In the genomic region with DNA sequence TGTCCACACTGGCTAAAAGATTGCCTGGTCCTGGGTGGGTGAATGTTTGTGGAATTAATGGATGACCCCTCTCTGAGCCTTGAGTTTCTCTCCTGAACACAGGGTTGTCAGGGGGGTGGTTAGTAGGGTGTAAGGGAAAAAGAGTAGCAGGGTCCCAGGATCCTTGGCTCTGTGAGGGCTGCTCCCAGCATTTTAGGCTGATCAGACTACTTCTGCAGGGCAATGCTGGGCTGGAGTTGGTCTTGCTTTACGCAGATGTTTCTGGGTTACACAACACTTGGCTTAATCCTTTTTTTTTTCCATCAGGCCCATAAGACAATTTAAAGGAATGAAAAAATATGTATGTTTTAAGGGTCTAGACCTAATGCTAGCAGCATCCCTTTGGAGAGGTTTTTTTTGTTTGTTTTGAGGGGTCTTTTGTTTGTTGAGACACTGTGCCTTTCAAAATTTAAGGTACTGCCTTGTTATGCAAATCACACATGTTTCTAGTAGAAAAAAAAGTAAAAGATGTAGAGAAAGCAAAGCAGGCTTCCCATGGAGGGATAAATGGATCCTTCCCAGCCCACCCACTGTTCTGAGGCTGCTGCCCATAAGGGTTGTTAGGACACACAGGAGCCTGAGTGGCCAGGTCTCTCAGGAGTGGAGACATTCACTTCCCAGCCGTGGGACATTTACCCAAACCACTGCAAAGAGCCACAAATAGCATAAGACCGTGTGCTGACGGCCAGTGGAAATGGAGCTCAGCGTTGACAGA, we compare ENCODE assay signal across 24 cellular contexts.
"Had no signal": no experiment of that assay in that cellular context is flagged by ENCODE, and none has a peak within 500 bp of the region (broad histone marks: within the 10 kb centered on the region; RNA-seq: fewer than 3 reads in every experiment).

No MANE protein-coding gene starts in this region.

- ATAC-seq: natural killer cell treated with Interleukin-12 subunit alpha and Interleukin-12 subunit beta and Interleukin-15 and Interleukin-18, amount 100 ng/mL, for 72 hours; right lobe of liver; stimulated activated memory B cell treated with anti-CD40 and anti-IgM and Interleukin-4, amounts not matched to agents 10 μg/mL and 1 μg/mL and 100 μg/mL, for 72 hours; stimulated activated naive CD8-positive, alpha-beta T cell treated with anti-CD3 and anti-CD28 coated beads, Interleukin-15, amount 100 ng/mL, for 72 hours had no signal

- H3K4me1 ChIP-seq: left ventricle myocardium inferior, right atrium auricular region, right lobe of liver, uterus had no signal

- H3K4me1 Mint-ChIP-seq: mesothelial cell of epicardium; naive B cell; stimulated activated naive CD8-positive, alpha-beta T cell treated with anti-CD3 and anti-CD28 coated beads, Interleukin-15, amount 100 ng/mL, for 72 hours had no signal

- H3K36me3 Mint-ChIP-seq: mesothelial cell of epicardium; naive B cell; natural killer cell treated with Interleukin-12 subunit alpha and Interleukin-12 subunit beta and Interleukin-15 and Interleukin-18, amount 100 ng/mL, for 72 hours; stimulated activated memory B cell treated with anti-CD40 and anti-IgM and Interleukin-4, amounts not matched to agents 10 μg/mL and 1 μg/mL and 100 μg/mL, for 72 hours; type B pancreatic cell had no signal

- DNase-seq: hippocampal formation; islet precursor cell; left ventricle myocardium inferior; mesendoderm; naive B cell; ovary; right lobe of liver; stimulated activated CD4-positive, alpha-beta T cell treated with anti-CD3 and anti-CD28 coated beads, Interleukin-1b, Interleukin-23, amount 100 ng/mL, for 48 hours; stimulated activated CD4-positive, alpha-beta T cell treated with anti-CD3 and anti-CD28 coated beads, Interleukin-2, amount 100 ng/mL, for 48 hours; stimulated activated CD4-positive, alpha-beta T cell treated with anti-CD3 and anti-CD28 coated beads, Interleukin-4, amount 100 ng/mL, for 4 hours; stimulated activated CD8-positive, alpha-beta memory T cell treated with anti-CD3 and anti-CD28 coated beads, Interleukin-4, amount 100 ng/mL, for 48 hours; stimulated activated naive CD4-positive, alpha-beta T cell treated with Interleukin-2 at 50 U/mL for 16 hours; stimulated activated naive CD8-positive, alpha-beta T cell treated with anti-CD3 and anti-CD28 coated beads, Interleukin-15, amount 100 ng/mL, for 72 hours; substantia nigra; uterus had no signal

- H3K9me3 ChIP-seq: left ventricle myocardium inferior, ovary, right atrium auricular region, right lobe of liver, uterus had no signal

- H3K36me3 ChIP-seq: left ventricle myocardium inferior, ovary, right atrium auricular region, right lobe of liver, tibial nerve, uterus had no signal

- H3K27me3 ChIP-seq: ovary, right atrium auricular region, right lobe of liver, tibial nerve, uterus had no signal

- H3K4me3 Mint-ChIP-seq: mesothelial cell of epicardium; naive B cell; natural killer cell treated with Interleukin-12 subunit alpha and Interleukin-12 subunit beta and Interleukin-15 and Interleukin-18, amount 100 ng/mL, for 72 hours; stimulated activated memory B cell treated with anti-CD40 and anti-IgM and Interleukin-4, amounts not matched to agents 10 μg/mL and 1 μg/mL and 100 μg/mL, for 72 hours; stimulated activated naive CD8-positive, alpha-beta T cell treated with anti-CD3 and anti-CD28 coated beads, Interleukin-15, amount 100 ng/mL, for 72 hours; type B pancreatic cell had no signal

- H3K27ac Mint-ChIP-seq: mesothelial cell of epicardium; natural killer cell treated with Interleukin-12 subunit alpha and Interleukin-12 subunit beta and Interleukin-15 and Interleukin-18, amount 100 ng/mL, for 72 hours; progenitor cell of endocrine pancreas; stimulated activated memory B cell treated with anti-CD40 and anti-IgM and Interleukin-4, amounts not matched to agents 10 μg/mL and 1 μg/mL and 100 μg/mL, for 72 hours; type B pancreatic cell had no signal

- H3K27me3 Mint-ChIP-seq: stimulated activated naive CD8-positive, alpha-beta T cell treated with anti-CD3 and anti-CD28 coated beads, Interleukin-15, amount 100 ng/mL, for 72 hours had no signal

- H3K9me3 Mint-ChIP-seq: mesothelial cell of epicardium; naive B cell; natural killer cell treated with Interleukin-12 subunit alpha and Interleukin-12 subunit beta and Interleukin-15 and Interleukin-18, amount 100 ng/mL, for 72 hours; stimulated activated memory B cell treated with anti-CD40 and anti-IgM and Interleukin-4, amounts not matched to agents 10 μg/mL and 1 μg/mL and 100 μg/mL, for 72 hours; stimulated activated naive CD8-positive, alpha-beta T cell treated with anti-CD3 and anti-CD28 coated beads, Interleukin-15, amount 100 ng/mL, for 72 hours; type B pancreatic cell had no signal

- H3K4me3 ChIP-seq: left ventricle myocardium inferior, lung, ovary, right atrium auricular region, right lobe of liver, smooth muscle cell, tibial nerve, uterus had no signal

- H3K27ac ChIP-seq: left ventricle myocardium inferior, ovary, right atrium auricular region, right lobe of liver, tibial nerve, uterus had no signal
